8 cellular contexts compared by ENCODE assay signal in genomic region chr15:79896131-79896633, GRCh38. TPM values are rescaled to one million over a fixed set of nuclear protein-coding genes. Genes with fewer than 3 reads are reported as not detected.
DNase-seq lines count a peak whose midpoint lies in the region; ATAC-seq, FAIRE-seq and TF ChIP-seq lines count a peak whose summit lies in the region.

No MANE protein-coding gene starts in this region.

- ATAC-seq in GM18498 (IDR thresholded peaks at IDR 0.05; ENCODE audit: unreplicated experiment) (peak; percentile 6), GM21825 (IDR thresholded peaks at IDR 0.05; ENCODE audit: unreplicated experiment) (peak; percentile 44), RWPE2 (ENCODE audit: low read depth) (peak; percentile 24), pancreas (peak; percentile 21 to 40 (median 36))

- 3 to 4% methylated on average over 10 of the region's 10 CpGs for WGBS in pancreas, 2 donors

- H3K27ac ChIP-seq in RWPE2 (ENCODE audit: poor library complexity, severe bottlenecking) (peak overlapping the region; percentile 54), pancreas (peak overlapping the region; percentile 83 to 99 (median 97))

- H3K4me1 ChIP-seq in RWPE2 (ENCODE audit: insufficient read depth, poor library complexity, severe bottlenecking), result peaks cover 30% of the 10 kb centered on the region
- peaks cover 1 to 12% (median 5%) of the 10 kb centered on the region in 3 donors for H3K4me1 ChIP-seq in pancreas

- FAIRE-seq in pancreas (lab: Jason Lieb, UNC), result no peak

- no peaks in the 10 kb centered on the region for H3K27me3 ChIP-seq in RWPE2 (ENCODE audit: insufficient read depth, poor library complexity, severe bottlenecking)
- no peaks in the 10 kb centered on the region for H3K27me3 ChIP-seq in pancreas

- intact Hi-C loops in pancreas (cut with DNase I), result no loop called here

- H3K9me3 ChIP-seq in RWPE2 (ENCODE audit: severe bottlenecking), result no peaks in the 10 kb centered on the region
- no peaks in the 10 kb centered on the region for H3K9me3 ChIP-seq in pancreas

- TF ChIP-seq CTCF in RWPE2 (IDR thresholded peaks at IDR 0.05; ENCODE audit: poor library complexity, severe bottlenecking) (no peak), epithelial cell of proximal tubule (conservative IDR thresholded peaks at IDR 0.05; ENCODE audit: low read depth, low read length) (no peak), pancreas (IDR thresholded peaks at IDR 0.05) (no peak)

- H3K4me3 ChIP-seq in RWPE2 (ENCODE audit: severe bottlenecking) (peak overlapping the region; percentile 61), epithelial cell of proximal tubule (ENCODE audit: low read depth, low read length) (peak overlapping the region; percentile 68), pancreas (peak overlapping the region; percentile 67 to 87 (median 74))

- H3K36me3 ChIP-seq in RWPE2 (ENCODE audit: low read depth), result peaks cover 18% of the 10 kb centered on the region
- H3K36me3 ChIP-seq in pancreas, result peaks cover 0 to 6% (median 0%) of the 10 kb centered on the region in 3 donors

- DNase-seq in RWPE2 (ENCODE audit: low spot score) (no peak), epithelial cell of proximal tubule (ENCODE audit: low read depth) (no peak), pancreas (no peak), SKM-1 (lab: John Stamatoyannopoulos, UW; ENCODE audit: unreplicated experiment) (no peak), cerebellar nuclear complex (lab: John Stamatoyannopoulos, UW) (no peak)
- no peak for DNase-seq in effector CD4-positive, alpha-beta T cell

RNA-seq across cellular contexts. Expression of gene MTHFS, which starts 0.6 kb away (rescaled TPM):
- total RNA-seq in epithelial cell of proximal tubule (12.5 and 22.9 TPM in 2 replicates), pancreas (10 to 100 TPM; 19.8 to 40.4 (median 27.1) TPM)
- polyA plus RNA-seq in pancreas, result 10 to 100 TPM; 49.1 to 53.1 TPM
